Comparison of ENCODE assay signal across 1 cellular context in the genomic region with DNA sequence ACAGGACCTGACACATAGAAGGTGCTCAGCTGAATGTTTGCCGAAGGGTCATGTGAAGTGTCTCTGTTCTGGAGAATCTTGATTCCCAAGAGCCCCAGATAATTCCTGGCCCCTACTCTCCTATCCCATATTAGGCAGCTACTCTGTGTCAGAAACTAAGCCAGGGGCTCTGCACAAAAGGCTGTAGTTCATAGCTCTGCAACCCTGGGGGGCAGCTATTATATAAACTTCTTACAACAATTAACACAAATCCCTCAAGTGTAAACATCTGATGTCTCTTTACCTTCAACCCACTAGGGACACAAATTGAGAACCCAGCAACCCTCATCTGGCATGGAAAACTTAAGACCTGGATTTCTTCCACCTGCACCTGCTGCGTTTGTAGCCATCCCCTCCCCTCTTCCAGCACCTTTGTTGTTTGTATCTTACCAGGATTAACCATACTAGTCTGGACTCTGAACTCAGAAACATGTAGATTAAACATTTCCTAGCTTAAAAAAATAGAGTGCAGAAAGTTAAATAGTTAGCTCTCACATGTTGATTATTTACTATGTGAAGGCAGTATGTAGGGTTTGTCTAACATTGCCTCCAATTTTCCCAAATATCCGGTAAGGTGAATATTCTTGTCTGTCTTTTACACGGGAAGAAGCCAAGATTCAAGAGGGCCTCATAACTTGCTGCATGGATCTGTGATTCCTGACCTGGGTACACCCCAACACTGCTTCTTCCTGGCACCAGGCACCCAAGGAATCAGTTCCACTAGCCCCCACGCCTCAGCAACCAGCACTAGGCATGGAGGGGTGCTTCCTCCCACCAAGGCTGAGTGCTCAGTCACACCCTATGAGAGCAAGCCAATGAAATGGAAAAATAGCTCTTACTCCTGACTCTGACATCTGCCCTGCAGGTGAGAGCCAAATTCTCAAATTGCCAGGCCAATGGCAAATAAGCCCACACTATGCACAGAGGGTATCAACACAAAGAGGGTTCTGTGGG.
TF ChIP-seq lines count a peak whose summit lies in the region.

No MANE protein-coding gene starts in this region.

TF ChIP-seq in HepG2, 621 proteins besides CTCF, POLR2A, EP300 and RAD21 (continued from another document and continues in another):
- TF ChIP-seq, protein P1, sequence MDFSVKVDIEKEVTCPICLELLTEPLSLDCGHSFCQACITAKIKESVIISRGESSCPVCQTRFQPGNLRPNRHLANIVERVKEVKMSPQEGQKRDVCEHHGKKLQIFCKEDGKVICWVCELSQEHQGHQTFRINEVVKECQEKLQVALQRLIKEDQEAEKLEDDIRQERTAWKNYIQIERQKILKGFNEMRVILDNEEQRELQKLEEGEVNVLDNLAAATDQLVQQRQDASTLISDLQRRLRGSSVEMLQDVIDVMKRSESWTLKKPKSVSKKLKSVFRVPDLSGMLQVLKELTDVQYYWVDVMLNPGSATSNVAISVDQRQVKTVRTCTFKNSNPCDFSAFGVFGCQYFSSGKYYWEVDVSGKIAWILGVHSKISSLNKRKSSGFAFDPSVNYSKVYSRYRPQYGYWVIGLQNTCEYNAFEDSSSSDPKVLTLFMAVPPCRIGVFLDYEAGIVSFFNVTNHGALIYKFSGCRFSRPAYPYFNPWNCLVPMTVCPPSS (IDR thresholded peaks at IDR 0.05), result no peak
- TF ChIP-seq ZNF543 (CRISPR knock-in tag; IDR thresholded peaks at IDR 0.05), result no peak
- peak; percentile 47; the same call in 1 of the 2 replicates for TF ChIP-seq NFIC (IDR thresholded peaks at IDR 0.05; ENCODE audit: low read length)
- TF ChIP-seq HNRNPL (IDR thresholded peaks at IDR 0.05; ENCODE audit: low read depth, low read length), result no peak
- no peak for TF ChIP-seq MYNN (CRISPR knock-in tag; IDR thresholded peaks at IDR 0.05; ENCODE audit: low read depth)
- TF ChIP-seq POGZ (CRISPR knock-in tag; IDR thresholded peaks at IDR 0.05), result no peak
- no peak for TF ChIP-seq ZNF484 (CRISPR knock-in tag; IDR thresholded peaks at IDR 0.05; ENCODE audit: borderline replicate concordance, low read depth)
- TF ChIP-seq, protein P2, sequence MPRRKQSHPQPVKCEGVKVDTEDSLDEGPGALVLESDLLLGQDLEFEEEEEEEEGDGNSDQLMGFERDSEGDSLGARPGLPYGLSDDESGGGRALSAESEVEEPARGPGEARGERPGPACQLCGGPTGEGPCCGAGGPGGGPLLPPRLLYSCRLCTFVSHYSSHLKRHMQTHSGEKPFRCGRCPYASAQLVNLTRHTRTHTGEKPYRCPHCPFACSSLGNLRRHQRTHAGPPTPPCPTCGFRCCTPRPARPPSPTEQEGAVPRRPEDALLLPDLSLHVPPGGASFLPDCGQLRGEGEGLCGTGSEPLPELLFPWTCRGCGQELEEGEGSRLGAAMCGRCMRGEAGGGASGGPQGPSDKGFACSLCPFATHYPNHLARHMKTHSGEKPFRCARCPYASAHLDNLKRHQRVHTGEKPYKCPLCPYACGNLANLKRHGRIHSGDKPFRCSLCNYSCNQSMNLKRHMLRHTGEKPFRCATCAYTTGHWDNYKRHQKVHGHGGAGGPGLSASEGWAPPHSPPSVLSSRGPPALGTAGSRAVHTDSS (CRISPR knock-in tag; conservative IDR thresholded peaks at IDR 0.05), result no peak
- TF ChIP-seq NCOR1 (IDR thresholded peaks at IDR 0.05; ENCODE audit: borderline replicate concordance, low read length), result peak; percentile 49; the same call in 1 of the 2 replicates
- TF ChIP-seq, protein P3, sequence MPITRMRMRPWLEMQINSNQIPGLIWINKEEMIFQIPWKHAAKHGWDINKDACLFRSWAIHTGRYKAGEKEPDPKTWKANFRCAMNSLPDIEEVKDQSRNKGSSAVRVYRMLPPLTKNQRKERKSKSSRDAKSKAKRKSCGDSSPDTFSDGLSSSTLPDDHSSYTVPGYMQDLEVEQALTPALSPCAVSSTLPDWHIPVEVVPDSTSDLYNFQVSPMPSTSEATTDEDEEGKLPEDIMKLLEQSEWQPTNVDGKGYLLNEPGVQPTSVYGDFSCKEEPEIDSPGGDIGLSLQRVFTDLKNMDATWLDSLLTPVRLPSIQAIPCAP (CRISPR knock-in tag; IDR thresholded peaks at IDR 0.05; ENCODE audit: low read depth), result no peak
- peak; percentile 41; the same call in 1 of the 2 replicates for TF ChIP-seq BCL6 (CRISPR knock-in tag; IDR thresholded peaks at IDR 0.05)
- TF ChIP-seq BRD4 (CRISPR knock-in tag; IDR thresholded peaks at IDR 0.05), result 0 out of 2 replicates have a peak, but pooled peaks have one; percentile 23
- TF ChIP-seq HES4 (CRISPR knock-in tag; IDR thresholded peaks at IDR 0.05; ENCODE audit: borderline replicate concordance), result no peak
- no peak for TF ChIP-seq ZNF264 (CRISPR knock-in tag; IDR thresholded peaks at IDR 0.05)
- peak; percentile 23; the same call in 1 of the 2 replicates for TF ChIP-seq TCF7 (IDR thresholded peaks at IDR 0.05; ENCODE audit: low read depth)
- no peak for TF ChIP-seq ATF7 (IDR thresholded peaks at IDR 0.05)
- no peak for TF ChIP-seq ATF7 (CRISPR knock-in tag; IDR thresholded peaks at IDR 0.05)
- TF ChIP-seq MAFK (conservative IDR thresholded peaks at IDR 0.05 in 1 of 2, IDR thresholded peaks at IDR 0.05 in 1 of 2; ENCODE audit: low read length in 2 of 2), result no peak
- no peak for TF ChIP-seq CREB1 (IDR thresholded peaks at IDR 0.05)
- 0 out of 2 replicates have a peak, but pooled peaks have one; percentile 25 for TF ChIP-seq CREB1 (CRISPR knock-in tag; IDR thresholded peaks at IDR 0.05)
- TF ChIP-seq ZNF180 (CRISPR knock-in tag; IDR thresholded peaks at IDR 0.05; ENCODE audit: borderline replicate concordance, low read depth), result no peak
- no peak for TF ChIP-seq PRPF4 (IDR thresholded peaks at IDR 0.05; ENCODE audit: low read depth, low read length, poor library complexity, severe bottlenecking)
- TF ChIP-seq ZNF563 (CRISPR knock-in tag; IDR thresholded peaks at IDR 0.05), result no peak
- TF ChIP-seq ZNF652 (CRISPR knock-in tag; IDR thresholded peaks at IDR 0.05; ENCODE audit: borderline replicate concordance, low read depth), result no peak
- TF ChIP-seq DMAP1 (CRISPR knock-in tag; IDR thresholded peaks at IDR 0.05), result no peak; the same call in 1 of the 2 replicates
- no peak for TF ChIP-seq ZNF441 (CRISPR knock-in tag; IDR thresholded peaks at IDR 0.05; ENCODE audit: borderline replicate concordance)
- TF ChIP-seq MAFG (CRISPR knock-in tag; IDR thresholded peaks at IDR 0.05), result no peak
- TF ChIP-seq ZNF775 (CRISPR knock-in tag; IDR thresholded peaks at IDR 0.05; ENCODE audit: borderline replicate concordance), result no peak
- no peak for TF ChIP-seq ZNF317 (CRISPR knock-in tag; IDR thresholded peaks at IDR 0.05)
- no peak for TF ChIP-seq RBM39 (IDR thresholded peaks at IDR 0.05; ENCODE audit: low read depth, low read length, poor library complexity, severe bottlenecking)
- TF ChIP-seq, protein P4, sequence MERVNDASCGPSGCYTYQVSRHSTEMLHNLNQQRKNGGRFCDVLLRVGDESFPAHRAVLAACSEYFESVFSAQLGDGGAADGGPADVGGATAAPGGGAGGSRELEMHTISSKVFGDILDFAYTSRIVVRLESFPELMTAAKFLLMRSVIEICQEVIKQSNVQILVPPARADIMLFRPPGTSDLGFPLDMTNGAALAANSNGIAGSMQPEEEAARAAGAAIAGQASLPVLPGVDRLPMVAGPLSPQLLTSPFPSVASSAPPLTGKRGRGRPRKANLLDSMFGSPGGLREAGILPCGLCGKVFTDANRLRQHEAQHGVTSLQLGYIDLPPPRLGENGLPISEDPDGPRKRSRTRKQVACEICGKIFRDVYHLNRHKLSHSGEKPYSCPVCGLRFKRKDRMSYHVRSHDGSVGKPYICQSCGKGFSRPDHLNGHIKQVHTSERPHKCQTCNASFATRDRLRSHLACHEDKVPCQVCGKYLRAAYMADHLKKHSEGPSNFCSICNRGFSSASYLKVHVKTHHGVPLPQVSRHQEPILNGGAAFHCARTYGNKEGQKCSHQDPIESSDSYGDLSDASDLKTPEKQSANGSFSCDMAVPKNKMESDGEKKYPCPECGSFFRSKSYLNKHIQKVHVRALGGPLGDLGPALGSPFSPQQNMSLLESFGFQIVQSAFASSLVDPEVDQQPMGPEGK (CRISPR knock-in tag; IDR thresholded peaks at IDR 0.05), result 0 out of 2 replicates have a peak, but pooled peaks have one; percentile 14
- TF ChIP-seq HNF4G (IDR thresholded peaks at IDR 0.05; ENCODE audit: borderline replicate concordance, low read depth, low read length), result no peak
- no peak; the same call in 1 of the 2 replicates for TF ChIP-seq HNF4G (CRISPR knock-in tag; IDR thresholded peaks at IDR 0.05; ENCODE audit: borderline replicate concordance, low read depth)
- no peak for TF ChIP-seq ZNF546 (CRISPR knock-in tag; conservative IDR thresholded peaks at IDR 0.05)
- no peak for TF ChIP-seq TOE1 (CRISPR knock-in tag; IDR thresholded peaks at IDR 0.05)
- TF ChIP-seq ZNF782 (CRISPR knock-in tag; IDR thresholded peaks at IDR 0.05; ENCODE audit: borderline replicate concordance), result no peak; the same call in 1 of the 2 replicates
- TF ChIP-seq CC2D1A (CRISPR knock-in tag; IDR thresholded peaks at IDR 0.05), result no peak
- no peak for TF ChIP-seq NFE2L2 (IDR thresholded peaks at IDR 0.05; ENCODE audit: low read length)
- TF ChIP-seq SIX1 (CRISPR knock-in tag; IDR thresholded peaks at IDR 0.05; ENCODE audit: borderline replicate concordance), result no peak
- no peak; the same call in 1 of the 2 replicates for TF ChIP-seq MED1 (CRISPR knock-in tag; IDR thresholded peaks at IDR 0.05)
- TF ChIP-seq, protein P5, sequence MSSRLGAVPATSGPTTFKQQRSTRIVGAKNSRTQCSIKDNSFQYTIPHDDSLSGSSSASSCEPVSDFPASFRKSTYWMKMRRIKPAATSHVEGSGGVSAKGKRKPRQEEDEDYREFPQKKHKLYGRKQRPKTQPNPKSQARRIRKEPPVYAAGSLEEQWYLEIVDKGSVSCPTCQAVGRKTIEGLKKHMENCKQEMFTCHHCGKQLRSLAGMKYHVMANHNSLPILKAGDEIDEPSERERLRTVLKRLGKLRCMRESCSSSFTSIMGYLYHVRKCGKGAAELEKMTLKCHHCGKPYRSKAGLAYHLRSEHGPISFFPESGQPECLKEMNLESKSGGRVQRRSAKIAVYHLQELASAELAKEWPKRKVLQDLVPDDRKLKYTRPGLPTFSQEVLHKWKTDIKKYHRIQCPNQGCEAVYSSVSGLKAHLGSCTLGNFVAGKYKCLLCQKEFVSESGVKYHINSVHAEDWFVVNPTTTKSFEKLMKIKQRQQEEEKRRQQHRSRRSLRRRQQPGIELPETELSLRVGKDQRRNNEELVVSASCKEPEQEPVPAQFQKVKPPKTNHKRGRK (CRISPR knock-in tag; IDR thresholded peaks at IDR 0.05), result no peak
- no peak for TF ChIP-seq RBAK (CRISPR knock-in tag; IDR thresholded peaks at IDR 0.05)
- TF ChIP-seq, protein P6, sequence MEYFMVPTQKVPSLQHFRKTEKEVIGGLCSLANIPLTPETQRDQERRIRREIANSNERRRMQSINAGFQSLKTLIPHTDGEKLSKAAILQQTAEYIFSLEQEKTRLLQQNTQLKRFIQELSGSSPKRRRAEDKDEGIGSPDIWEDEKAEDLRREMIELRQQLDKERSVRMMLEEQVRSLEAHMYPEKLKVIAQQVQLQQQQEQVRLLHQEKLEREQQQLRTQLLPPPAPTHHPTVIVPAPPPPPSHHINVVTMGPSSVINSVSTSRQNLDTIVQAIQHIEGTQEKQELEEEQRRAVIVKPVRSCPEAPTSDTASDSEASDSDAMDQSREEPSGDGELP (IDR thresholded peaks at IDR 0.05; ENCODE audit: borderline replicate concordance, low read depth), result 0 out of 2 replicates have a peak, but pooled peaks have one; percentile 17
- 0 out of 2 replicates have a peak, but pooled peaks have one; percentile 52 for TF ChIP-seq KAT7 (CRISPR knock-in tag; IDR thresholded peaks at IDR 0.05; ENCODE audit: borderline replicate concordance)
- 0 out of 2 replicates have a peak, but pooled peaks have one; percentile 54 for TF ChIP-seq ZC3H13 (CRISPR knock-in tag; IDR thresholded peaks at IDR 0.05)
- TF ChIP-seq, protein P7, sequence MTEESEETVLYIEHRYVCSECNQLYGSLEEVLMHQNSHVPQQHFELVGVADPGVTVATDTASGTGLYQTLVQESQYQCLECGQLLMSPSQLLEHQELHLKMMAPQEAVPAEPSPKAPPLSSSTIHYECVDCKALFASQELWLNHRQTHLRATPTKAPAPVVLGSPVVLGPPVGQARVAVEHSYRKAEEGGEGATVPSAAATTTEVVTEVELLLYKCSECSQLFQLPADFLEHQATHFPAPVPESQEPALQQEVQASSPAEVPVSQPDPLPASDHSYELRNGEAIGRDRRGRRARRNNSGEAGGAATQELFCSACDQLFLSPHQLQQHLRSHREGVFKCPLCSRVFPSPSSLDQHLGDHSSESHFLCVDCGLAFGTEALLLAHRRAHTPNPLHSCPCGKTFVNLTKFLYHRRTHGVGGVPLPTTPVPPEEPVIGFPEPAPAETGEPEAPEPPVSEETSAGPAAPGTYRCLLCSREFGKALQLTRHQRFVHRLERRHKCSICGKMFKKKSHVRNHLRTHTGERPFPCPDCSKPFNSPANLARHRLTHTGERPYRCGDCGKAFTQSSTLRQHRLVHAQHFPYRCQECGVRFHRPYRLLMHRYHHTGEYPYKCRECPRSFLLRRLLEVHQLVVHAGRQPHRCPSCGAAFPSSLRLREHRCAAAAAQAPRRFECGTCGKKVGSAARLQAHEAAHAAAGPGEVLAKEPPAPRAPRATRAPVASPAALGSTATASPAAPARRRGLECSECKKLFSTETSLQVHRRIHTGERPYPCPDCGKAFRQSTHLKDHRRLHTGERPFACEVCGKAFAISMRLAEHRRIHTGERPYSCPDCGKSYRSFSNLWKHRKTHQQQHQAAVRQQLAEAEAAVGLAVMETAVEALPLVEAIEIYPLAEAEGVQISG (CRISPR knock-in tag; IDR thresholded peaks at IDR 0.05), result no peak
- TF ChIP-seq SOX13 (IDR thresholded peaks at IDR 0.05), result no peak
- TF ChIP-seq SOX13 (CRISPR knock-in tag; conservative IDR thresholded peaks at IDR 0.05 in 1 of 2, IDR thresholded peaks at IDR 0.05 in 1 of 2), result peak in 1 of 2 experiments; percentile 58; a peak in 2 of 4 replicates
- peak; percentile 12; the same call in 1 of the 2 replicates for TF ChIP-seq ZNF614 (CRISPR knock-in tag; IDR thresholded peaks at IDR 0.05; ENCODE audit: borderline replicate concordance)
- no peak for TF ChIP-seq ZNF138 (CRISPR knock-in tag; IDR thresholded peaks at IDR 0.05; ENCODE audit: low read depth)
- TF ChIP-seq ZFP36 (IDR thresholded peaks at IDR 0.05; ENCODE audit: borderline replicate concordance, low read depth, low read length, partially characterized antibody), result no peak
- no peak for TF ChIP-seq NPAS2 (CRISPR knock-in tag; IDR thresholded peaks at IDR 0.05; ENCODE audit: borderline replicate concordance)
- no peak for TF ChIP-seq ZFYVE20 (CRISPR knock-in tag; IDR thresholded peaks at IDR 0.05; ENCODE audit: borderline replicate concordance, low read depth)
